Comparison of ENCODE assay signal across 14 cellular contexts in genomic region chr2:157192445-157193423, GRCh38.
A peak's percentile ranks its signal among the peaks of the same experiment; 100 is the strongest.
DNase-seq lines count a peak whose midpoint lies in the region; ATAC-seq and TF ChIP-seq lines count a peak whose summit lies in the region.
"Had no signal": no experiment of that assay in that cellular context is flagged by ENCODE, and none has a peak within 500 bp of the region (broad histone marks: within the 10 kb centered on the region; RNA-seq: fewer than 3 reads in every experiment).

No MANE protein-coding gene starts in this region.

- no peaks in the 10 kb centered on the region for H3K4me1 ChIP-seq in upper lobe of left lung

- peak; percentile 23 for DNase-seq in AG10803 (ENCODE audit: low read depth)
- no peak for DNase-seq in stimulated activated naive CD4-positive, alpha-beta T cell treated with Interleukin-2 at 50 U/mL for 16 hours (lab: John Stamatoyannopoulos, UW)
- no peak for DNase-seq in NCI-H187 treated with DMSO at 0.1 percent for 48 hours (lab: John Stamatoyannopoulos, UW)
- DNase-seq in upper lobe of left lung, result no peak
- no peak for DNase-seq in NCI-H146 (lab: John Stamatoyannopoulos, UW)
- DNase-seq: activated CD4-positive, CD25-positive, alpha-beta regulatory T cell treated with anti-CD3 and anti-CD28 coated beads, Interleukin-2, amount 50 U/mL, for 72 hours; GF-D8; mucosa of descending colon; NCI-H2081 treated with DMSO at 0.1 percent for 48 hours; RPMI8226 had no signal

- ATAC-seq in GM19351 (IDR thresholded peaks at IDR 0.05; ENCODE audit: unreplicated experiment) (peak; percentile 82), HG02759 (IDR thresholded peaks at IDR 0.05; ENCODE audit: unreplicated experiment) (peak; percentile 78), HG03469 (IDR thresholded peaks at IDR 0.05; ENCODE audit: unreplicated experiment) (peak; percentile 58), upper lobe of left lung (ENCODE audit: low FRiP score in 2 of 2) (no peak)
- ATAC-seq: activated naive CD4-positive, alpha-beta T cell treated with anti-CD3 and anti-CD28 coated beads, Interleukin-2, amount 50 U/mL, for 72 hours; mucosa of descending colon had no signal

- TF ChIP-seq EP300 in upper lobe of left lung (IDR thresholded peaks at IDR 0.05), result no peak

- no peaks in the 10 kb centered on the region for H3K36me3 ChIP-seq in upper lobe of left lung

- 80% methylated on average over 8 of the region's 8 CpGs for WGBS in upper lobe of left lung, 2 donors

- TF ChIP-seq CTCF in AG10803 (conservative IDR thresholded peaks at IDR 0.05; ENCODE audit: low read length), result no peak
- TF ChIP-seq CTCF in upper lobe of left lung (IDR thresholded peaks at IDR 0.05), result no peak

- H3K27ac ChIP-seq in upper lobe of left lung, result no peak overlapping the region

- no peaks in the 10 kb centered on the region for H3K27me3 ChIP-seq in upper lobe of left lung

- no peak for TF ChIP-seq POLR2A in upper lobe of left lung (IDR thresholded peaks at IDR 0.05)

- no peaks in the 10 kb centered on the region for H3K9me3 ChIP-seq in upper lobe of left lung
- H3K9me3 ChIP-seq: mucosa of descending colon had no signal

- H3K4me3 ChIP-seq in AG10803 (ENCODE audit: low read length), result no peak overlapping the region
- H3K4me3 ChIP-seq in upper lobe of left lung, result no peak overlapping the region
- H3K4me3 ChIP-seq: mucosa of descending colon had no signal

Comparison
In these comparisons a context has a peak if more than half of its experiments do, and no peak if none do; other contexts are left out.
1. ATAC-seq: peak in GM19351 (single experiment), HG02759 (single experiment) and HG03469 (single experiment); none in upper lobe of left lung (0 of 2).